ENCODE assay signal across 8 cellular contexts in genomic region chr17:40176409-40177110, GRCh38. TPM values are rescaled to one million over a fixed set of nuclear protein-coding genes. Genes with fewer than 3 reads are reported as not detected.
DNase-seq lines count a peak whose midpoint lies in the region; ATAC-seq and TF ChIP-seq lines count a peak whose summit lies in the region.

No MANE protein-coding gene starts in this region.

- peaks cover 8% of the 10 kb centered on the region for H3K36me3 ChIP-seq in CD8-positive, alpha-beta T cell (ENCODE audit: insufficient read depth, low read length)
- no peaks in the 10 kb centered on the region for H3K36me3 ChIP-seq in KMS-11 (ENCODE audit: insufficient read depth)

- peaks cover 11% of the 10 kb centered on the region for H3K4me1 Mint-ChIP-seq in CD8-positive, alpha-beta T cell (ENCODE audit: low read depth)
- peaks cover 12 to 21% (median 14%) of the 10 kb centered on the region in 3 donors for H3K4me1 Mint-ChIP-seq in naive B cell

- peaks cover 28% of the 10 kb centered on the region for H3K36me3 Mint-ChIP-seq in CD8-positive, alpha-beta T cell
- peaks cover 0 to 5% of the 10 kb centered on the region in 2 donors for H3K36me3 Mint-ChIP-seq in naive B cell

- no peaks in the 10 kb centered on the region for H4K20me1 ChIP-seq in KMS-11 (ENCODE audit: insufficient read depth)

- H3K9me3 ChIP-seq in CD8-positive, alpha-beta T cell (ENCODE audit: low read length) = no peaks in the 10 kb centered on the region

- DNase-seq in CD8-positive, alpha-beta T cell = no peak
- no peak for DNase-seq in naive B cell
- no peak for DNase-seq in epidermal melanocyte (ENCODE audit: insufficient read length, low spot score)
- DNase-seq in Ammon's horn (ENCODE audit: low spot score) = no peak
- no peak for DNase-seq in HuH-7.5 (ENCODE audit: low spot score)

- peak overlapping the region; percentile 72 for H3K4me3 Mint-ChIP-seq in CD8-positive, alpha-beta T cell
- H3K4me3 Mint-ChIP-seq in naive B cell = peak overlapping the region in 7 of 8 donors; percentile 53 to 78 (median 61)

- H3K9ac ChIP-seq in KMS-11 = peak overlapping the region; percentile 22; the same call in 1 of the 2 replicates

- TF ChIP-seq CTCF in CD8-positive, alpha-beta T cell (IDR thresholded peaks at IDR 0.05) = no peak
- no peak for TF ChIP-seq CTCF in KMS-11 (conservative IDR thresholded peaks at IDR 0.05; ENCODE audit: low read depth, low read length)

- CTCF ChIA-PET in CD8-positive, alpha-beta T cell (lab: Charles Lee) = interaction anchor here (0.7 to 6.0 kb wide), 5 partner anchors 8 to 626 kb away, joined by 3 to 50 read pairs (median 3); no protein-coding TSS in a partner anchor

- peaks cover 12% of the 10 kb centered on the region for H3K4me1 ChIP-seq in CD8-positive, alpha-beta T cell (ENCODE audit: insufficient read depth, low read length)
- peaks cover 11% of the 10 kb centered on the region for H3K4me1 ChIP-seq in KMS-11 (ENCODE audit: low read depth, poor library complexity, severe bottlenecking)

- ATAC-seq in CD8-positive, alpha-beta T cell = no peak
- ATAC-seq in naive B cell (ENCODE audit: low read depth in 2 of 2) (no peak), HG03460 (IDR thresholded peaks at IDR 0.05; ENCODE audit: unreplicated experiment) (no peak)

- no peak overlapping the region for H3K4me3 ChIP-seq in CD8-positive, alpha-beta T cell (ENCODE audit: low read depth, low read length)
- H3K4me3 ChIP-seq in KMS-11 (IDR thresholded peaks at IDR 0.05; ENCODE audit: insufficient read depth, low read depth, low read length) = no peak overlapping the region

- H2AFZ ChIP-seq in KMS-11 (ENCODE audit: low read depth) = peak overlapping the region; percentile 74; the same call in 1 of the 2 replicates

- no peaks in the 10 kb centered on the region for H3K79me2 ChIP-seq in KMS-11 (ENCODE audit: insufficient read depth, low read depth)

- no peaks in the 10 kb centered on the region for H3K27me3 ChIP-seq in CD8-positive, alpha-beta T cell (ENCODE audit: insufficient read depth, low read length)
- H3K27me3 ChIP-seq in KMS-11 (ENCODE audit: insufficient read depth, low read depth) = no peaks in the 10 kb centered on the region

- intact Hi-C loops in CD8-positive, alpha-beta T cell (cut with DNase I, micrococcal nuclease) = loop anchor here (1.0 to 5.0 kb wide), 4 partner anchors 15 to 42 kb away; partner anchors contain the start of gene CASC3 (in 2 of the 2)

- H3K9me3 Mint-ChIP-seq in CD8-positive, alpha-beta T cell = no peaks in the 10 kb centered on the region
- H3K9me3 Mint-ChIP-seq in naive B cell = no peaks in the 10 kb centered on the region

- no peak overlapping the region for H3K27ac ChIP-seq in CD8-positive, alpha-beta T cell (ENCODE audit: low read depth, low read length)
- peak overlapping the region; percentile 24; the same call in 1 of the 2 replicates for H3K27ac ChIP-seq in KMS-11
- H3K27ac ChIP-seq in angular gyrus (ENCODE audit: low read depth, low read length) = peak overlapping the region; percentile 10

- H3K27ac Mint-ChIP-seq in CD8-positive, alpha-beta T cell = no peak overlapping the region
- H3K27ac Mint-ChIP-seq in naive B cell = peak overlapping the region in 3 of 6 donors; percentile 47 to 83 (median 69)

- no peaks in the 10 kb centered on the region for H3K27me3 Mint-ChIP-seq in CD8-positive, alpha-beta T cell (ENCODE audit: low read depth)
- H3K27me3 Mint-ChIP-seq in naive B cell = no peaks in the 10 kb centered on the region

- peak overlapping the region; percentile 90 for H3K4me2 ChIP-seq in KMS-11

- POLR2A ChIA-PET in CD8-positive, alpha-beta T cell (lab: Charles Lee) = interaction anchor here (0.6 to 1.4 kb wide), 3 partner anchors 11 to 64 kb away, joined by 3 to 4 read pairs (median 4); no protein-coding TSS in a partner anchor

RNA-seq across cellular contexts. Expression of gene RAPGEFL1, which starts 0.7 kb away (rescaled TPM):
- total RNA-seq in CD8-positive, alpha-beta T cell = 1 to 10 TPM; 8.8 to 9.2 TPM
- polyA plus RNA-seq in naive B cell (ENCODE audit: low read depth in 6 of 6) = under 1 TPM in 4 of 6 donors, not detected in 2; 0.10 to 0.56 (median 0.43) TPM

RNA-seq across cellular contexts. Expression of gene CASC3, which starts 36.2 kb away (rescaled TPM):
- total RNA-seq in CD8-positive, alpha-beta T cell = 100 to 1,000 TPM; 187 to 198 TPM
- 10 to 100 TPM; 31.8 to 60.5 (median 44.5) TPM for polyA plus RNA-seq in naive B cell (ENCODE audit: low read depth in 6 of 6)

RNA-seq across cellular contexts. Expression of gene WIPF2, which starts 42.5 kb away (rescaled TPM):
- 10 to 100 TPM; 26.8 to 30.8 TPM for total RNA-seq in CD8-positive, alpha-beta T cell
- 10 to 100 TPM in 3 of 6 donors, 1 to 10 TPM in 3; 2.9 to 11.4 (median 9.2) TPM for polyA plus RNA-seq in naive B cell (ENCODE audit: low read depth in 6 of 6)

RNA-seq across cellular contexts. Expression of gene MSL1, which starts 54.8 kb away (rescaled TPM):
- 10 to 100 TPM; 43.8 to 46.6 TPM for total RNA-seq in CD8-positive, alpha-beta T cell
- polyA plus RNA-seq in naive B cell (ENCODE audit: low read depth in 6 of 6) = 10 to 100 TPM in 2 of 6 donors, 1 to 10 TPM in 4; 7.7 to 13.1 (median 9.2) TPM
